Comparison of ENCODE assay signal across 21 cellular contexts in the genomic region with DNA sequence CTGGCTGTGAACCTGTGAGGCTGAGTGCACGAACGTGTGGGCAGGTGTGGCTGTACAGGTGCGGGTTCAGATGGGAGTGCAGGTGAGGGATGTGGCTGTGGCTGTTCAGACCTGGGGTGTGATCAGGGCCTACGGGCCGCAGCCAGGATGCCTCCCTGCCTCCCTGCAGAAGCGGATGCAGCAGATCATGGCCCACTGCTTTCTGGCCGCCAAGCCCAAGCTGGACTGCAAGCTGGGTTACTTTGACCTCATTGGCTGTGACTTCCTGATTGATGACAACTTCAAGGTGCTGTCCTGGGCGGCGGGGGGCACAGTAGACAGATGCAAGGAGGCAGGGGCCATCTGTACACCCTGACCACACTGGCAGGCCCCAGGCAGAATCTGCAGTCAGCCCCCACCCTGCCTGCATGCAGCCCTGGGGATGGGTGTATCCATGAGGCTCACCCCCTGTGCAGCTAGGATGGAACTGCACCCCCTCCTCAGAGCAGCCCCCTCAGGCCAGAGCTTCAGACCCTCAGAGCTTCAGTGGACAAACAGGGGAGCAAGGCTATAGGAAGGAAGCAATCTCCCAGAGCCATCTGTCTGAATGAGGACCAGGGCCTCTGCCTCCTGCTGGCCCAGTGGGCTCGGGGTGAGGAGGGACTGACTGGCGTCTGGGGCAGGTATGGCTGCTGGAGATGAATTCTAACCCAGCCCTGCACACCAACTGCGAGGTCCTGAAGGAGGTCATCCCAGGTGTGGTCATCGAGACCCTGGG. TPM values are rescaled to one million over a fixed set of nuclear protein-coding genes. Genes with fewer than 3 reads are reported as not detected.
A peak's percentile ranks its signal among the peaks of the same experiment; 100 is the strongest.
DNase-seq lines count a peak whose midpoint lies in the region; ATAC-seq and TF ChIP-seq lines count a peak whose summit lies in the region.
"Had no signal": no experiment of that assay in that cellular context is flagged by ENCODE, and none has a peak within 500 bp of the region (broad histone marks: within the 10 kb centered on the region; RNA-seq: fewer than 3 reads in every experiment).

No MANE protein-coding gene starts in this region.

- CTCF ChIA-PET in activated naive CD4-positive, alpha-beta T cell treated with anti-CD3 and anti-CD28 coated beads for 36 hours (lab: Charles Lee), result no interaction called here

- TF ChIP-seq CTCF in chondrocyte (IDR thresholded peaks at IDR 0.05) (no peak), lower lobe of right lung (IDR thresholded peaks at IDR 0.05) (no peak)

- peak overlapping the region; percentile 57 for H3K27ac Mint-ChIP-seq in activated naive CD4-positive, alpha-beta T cell treated with anti-CD3 and anti-CD28 coated beads, Interleukin-2, amount 50 U/mL, for 24 hours
- no peak overlapping the region for H3K27ac Mint-ChIP-seq in activated naive CD4-positive, alpha-beta T cell treated with anti-CD3 and anti-CD28 coated beads for 36 hours
- no peak overlapping the region for H3K27ac Mint-ChIP-seq in chondrocyte (ENCODE audit: unreplicated experiment)
- H3K27ac Mint-ChIP-seq: neural progenitor cell had no signal

- peaks cover 2% of the 10 kb centered on the region for H3K36me3 Mint-ChIP-seq in activated naive CD4-positive, alpha-beta T cell treated with anti-CD3 and anti-CD28 coated beads, Interleukin-2, amount 50 U/mL, for 24 hours
- peaks cover 2% of the 10 kb centered on the region for H3K36me3 Mint-ChIP-seq in activated naive CD4-positive, alpha-beta T cell treated with anti-CD3 and anti-CD28 coated beads for 36 hours (ENCODE audit: low read depth)
- peaks cover 9% of the 10 kb centered on the region for H3K36me3 Mint-ChIP-seq in chondrocyte (ENCODE audit: low read depth)

- no peaks in the 10 kb centered on the region for H3K9me3 Mint-ChIP-seq in activated naive CD4-positive, alpha-beta T cell treated with anti-CD3 and anti-CD28 coated beads, Interleukin-2, amount 50 U/mL, for 24 hours
- H3K9me3 Mint-ChIP-seq in activated naive CD4-positive, alpha-beta T cell treated with anti-CD3 and anti-CD28 coated beads for 36 hours, result peaks cover 18% of the 10 kb centered on the region
- peaks cover 20% of the 10 kb centered on the region for H3K9me3 Mint-ChIP-seq in chondrocyte (ENCODE audit: low read depth)

- H3K27me3 Mint-ChIP-seq in activated naive CD4-positive, alpha-beta T cell treated with anti-CD3 and anti-CD28 coated beads, Interleukin-2, amount 50 U/mL, for 24 hours, result no peaks in the 10 kb centered on the region
- no peaks in the 10 kb centered on the region for H3K27me3 Mint-ChIP-seq in activated naive CD4-positive, alpha-beta T cell treated with anti-CD3 and anti-CD28 coated beads for 36 hours (ENCODE audit: low read depth)
- no peaks in the 10 kb centered on the region for H3K27me3 Mint-ChIP-seq in chondrocyte (ENCODE audit: low read depth)

- intact Hi-C loops in activated naive CD4-positive, alpha-beta T cell treated with anti-CD3 and anti-CD28 coated beads for 36 hours (cut with micrococcal nuclease), result no loop called here
- intact Hi-C loops in lower lobe of right lung (cut with DNase I), result no loop called here

- no peaks in the 10 kb centered on the region for H3K9me3 ChIP-seq in lower lobe of right lung
- no peaks in the 10 kb centered on the region for H3K9me3 ChIP-seq in effector memory CD4-positive, alpha-beta T cell (ENCODE audit: control insufficient read depth, low read length)

- no peak overlapping the region for H3K4me3 ChIP-seq in lower lobe of right lung
- no peak overlapping the region for H3K4me3 ChIP-seq in effector memory CD4-positive, alpha-beta T cell (ENCODE audit: insufficient read depth, low read depth, low read length, poor library complexity, severe bottlenecking)
- H3K4me3 ChIP-seq: left lung, neural progenitor cell, SJCRH30, spleen, upper lobe of left lung had no signal

- H3K4me1 Mint-ChIP-seq in activated naive CD4-positive, alpha-beta T cell treated with anti-CD3 and anti-CD28 coated beads, Interleukin-2, amount 50 U/mL, for 24 hours, result peaks cover 6% of the 10 kb centered on the region
- H3K4me1 Mint-ChIP-seq in activated naive CD4-positive, alpha-beta T cell treated with anti-CD3 and anti-CD28 coated beads for 36 hours (ENCODE audit: low read depth), result peaks cover 9% of the 10 kb centered on the region
- no peaks in the 10 kb centered on the region for H3K4me1 Mint-ChIP-seq in chondrocyte (ENCODE audit: low read depth)

- no peak overlapping the region for H3K27ac ChIP-seq in lower lobe of right lung
- no peak overlapping the region for H3K27ac ChIP-seq in effector memory CD4-positive, alpha-beta T cell (ENCODE audit: insufficient read depth, low read length, poor library complexity, severe bottlenecking)
- H3K27ac ChIP-seq: KMS-11, left lung, neural progenitor cell, SJCRH30, spleen, upper lobe of left lung had no signal

- H3K27me3 ChIP-seq in lower lobe of right lung (ENCODE audit: low read depth), result peaks cover 16% of the 10 kb centered on the region
- no peaks in the 10 kb centered on the region for H3K27me3 ChIP-seq in effector memory CD4-positive, alpha-beta T cell (replicated peaks; ENCODE audit: control insufficient read depth, insufficient read depth, low read length, poor library complexity, severe bottlenecking)

- no peak for DNase-seq in activated naive CD4-positive, alpha-beta T cell treated with anti-CD3 and anti-CD28 coated beads for 36 hours
- DNase-seq in HK-2 (ENCODE audit: unreplicated experiment) (peak; percentile 0), chondrocyte (ENCODE audit: low spot score) (peak; percentile 73), lower lobe of right lung (peak; percentile 34), RPMI8226 (no peak), NCI-H1105 (lab: John Stamatoyannopoulos, UW) (no peak)
- DNase-seq in effector memory CD4-positive, alpha-beta T cell, result no peak
- DNase-seq: NCI-H187; NCI-H2227 treated with DMSO at 0.1 percent for 48 hours; NCI-H774; OCI-M1; SJCRH30; stimulated activated CD4-positive, alpha-beta T cell treated with anti-CD3 and anti-CD28 coated beads, Interleukin-4, amount 100 ng/mL, for 4 hours had no signal

- H3K4me1 ChIP-seq in lower lobe of right lung, result peaks cover 6% of the 10 kb centered on the region
- peaks cover 7% of the 10 kb centered on the region for H3K4me1 ChIP-seq in effector memory CD4-positive, alpha-beta T cell (ENCODE audit: control insufficient read depth, insufficient read depth, low read length, poor library complexity, severe bottlenecking)

- H3K4me3 Mint-ChIP-seq in activated naive CD4-positive, alpha-beta T cell treated with anti-CD3 and anti-CD28 coated beads, Interleukin-2, amount 50 U/mL, for 24 hours, result no peak overlapping the region
- H3K4me3 Mint-ChIP-seq in activated naive CD4-positive, alpha-beta T cell treated with anti-CD3 and anti-CD28 coated beads for 36 hours, result no peak overlapping the region
- H3K4me3 Mint-ChIP-seq in chondrocyte (ENCODE audit: unreplicated experiment), result no peak overlapping the region
- H3K4me3 Mint-ChIP-seq: neural progenitor cell had no signal

- ATAC-seq in lower lobe of right lung, result no peak
- ATAC-seq: activated naive CD4-positive, alpha-beta T cell treated with anti-CD3 and anti-CD28 coated beads, Interleukin-2, amount 50 U/mL, for 72 hours; left lung had no signal

- no peaks in the 10 kb centered on the region for H3K36me3 ChIP-seq in lower lobe of right lung
- H3K36me3 ChIP-seq in effector memory CD4-positive, alpha-beta T cell (ENCODE audit: control insufficient read depth, insufficient read depth, low read length), result no peaks in the 10 kb centered on the region
- H3K36me3 ChIP-seq: left lung, neural progenitor cell, SJCRH30, spleen, upper lobe of left lung had no signal

RNA-seq across cellular contexts. Expression of gene TNFRSF18, which starts 9.8 kb away (rescaled TPM):
- total RNA-seq in activated naive CD4-positive, alpha-beta T cell treated with anti-CD3 and anti-CD28 coated beads for 36 hours, result 10 to 100 TPM; 30.7 to 31.0 TPM
- not detected in 3 replicates for total RNA-seq in chondrocyte
- 0.47 TPM for total RNA-seq in lower lobe of right lung
- total RNA-seq: H4 had no signal

RNA-seq across cellular contexts. Expression of gene TNFRSF4, which starts 17.3 kb away (rescaled TPM):
- 100 to 1,000 TPM; 107 to 110 TPM for total RNA-seq in activated naive CD4-positive, alpha-beta T cell treated with anti-CD3 and anti-CD28 coated beads for 36 hours
- total RNA-seq in chondrocyte (0.24 to 0.59 TPM in 2 of 3 replicates, not detected in the other), lower lobe of right lung (3.0 TPM)
- total RNA-seq: H4 had no signal

RNA-seq across cellular contexts. Expression of gene TTLL10, which starts 22.9 kb away (rescaled TPM):
- total RNA-seq in activated naive CD4-positive, alpha-beta T cell treated with anti-CD3 and anti-CD28 coated beads for 36 hours, result not detected
- total RNA-seq in chondrocyte (not detected in 3 replicates), lower lobe of right lung (6.6 TPM)
- total RNA-seq: activated naive CD4-positive, alpha-beta T cell treated with anti-CD3 and anti-CD28 coated beads, Interleukin-2, amount 50 U/mL, for 72 hours; H4 had no signal

RNA-seq across cellular contexts. Expression of gene SDF4, which starts 35.2 kb away (rescaled TPM):
- 10 to 100 TPM; 74.7 to 79.5 TPM for total RNA-seq in activated naive CD4-positive, alpha-beta T cell treated with anti-CD3 and anti-CD28 coated beads for 36 hours
- total RNA-seq in chondrocyte (164 to 191 TPM (median 165 TPM) in 3 replicates), lower lobe of right lung (127 TPM)

RNA-seq across cellular contexts. Expression of gene B3GALT6, which starts 35.4 kb away (rescaled TPM):
- 1 to 10 TPM; 8.7 to 9.9 TPM for total RNA-seq in activated naive CD4-positive, alpha-beta T cell treated with anti-CD3 and anti-CD28 coated beads for 36 hours
- total RNA-seq in chondrocyte (37.4 to 39.6 TPM (median 39.6 TPM) in 3 replicates), lower lobe of right lung (13.7 TPM)

Comparison
In these comparisons a context has a peak if more than half of its experiments do, and no peak if none do; other contexts are left out.
1. DNase-seq: peak in HK-2 (single experiment), chondrocyte (single experiment) and lower lobe of right lung (single experiment); none in activated naive CD4-positive, alpha-beta T cell treated with anti-CD3 and anti-CD28 coated beads for 36 hours (single experiment), RPMI8226 (single experiment), NCI-H1105 (single experiment) and effector memory CD4-positive, alpha-beta T cell (0 of 3).
2. RNA of gene TNFRSF18, which starts 9.8 kb away (total RNA-seq): 30.7 to 31.0 TPM in activated naive CD4-positive, alpha-beta T cell treated with anti-CD3 and anti-CD28 coated beads for 36 hours; 0.47 TPM in lower lobe of right lung (single experiment) and not detected in chondrocyte; every median in the first group is over 10 times any median in the second.
3. RNA of gene TNFRSF4, which starts 17.3 kb away (total RNA-seq): 107 to 110 TPM in activated naive CD4-positive, alpha-beta T cell treated with anti-CD3 and anti-CD28 coated beads for 36 hours; 3.0 TPM in lower lobe of right lung (single experiment) and 0.24 to 0.59 TPM in chondrocyte; every median in the first group is over 10 times any median in the second.